In the genomic region with DNA sequence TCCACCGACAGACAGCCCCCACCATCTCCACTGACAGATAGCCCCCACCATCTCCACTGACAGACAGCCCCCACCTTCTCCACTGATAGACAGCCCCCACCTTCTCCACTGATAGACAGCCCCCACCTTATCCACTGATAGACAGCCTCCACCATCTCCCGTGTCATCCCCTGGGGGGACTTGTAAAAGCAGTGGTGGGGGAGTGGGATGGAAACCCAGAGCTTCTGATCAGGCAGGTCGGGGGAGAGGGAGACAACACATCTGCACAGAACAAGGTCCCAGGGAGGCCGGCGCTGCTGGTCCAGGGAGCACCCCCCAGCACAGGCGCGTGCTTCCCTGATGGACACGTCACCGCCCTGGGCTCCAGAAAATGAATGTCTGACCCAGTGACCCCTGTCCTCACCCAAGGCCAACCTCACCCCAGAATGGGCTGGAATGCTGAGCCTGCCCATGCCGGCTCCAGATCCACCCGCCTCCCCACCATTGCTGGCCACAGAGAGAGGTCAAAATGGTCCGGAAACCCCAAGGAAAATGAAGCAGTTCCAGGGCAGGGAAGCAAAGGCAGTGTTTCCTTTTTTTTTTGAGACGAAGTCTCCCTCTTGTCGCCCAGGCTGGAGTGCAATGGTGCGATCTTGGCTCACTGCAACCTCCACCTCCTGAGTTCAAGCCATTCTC, we compare ENCODE assay signal across 1 cellular context.
TF ChIP-seq lines count a peak whose summit lies in the region.
"Not testable (repeated sequence)": the region's sequence is repeated elsewhere in the genome, so short reads cannot be mapped to it uniquely, and the experiment has no call there.

No MANE protein-coding gene starts in this region.

TF ChIP-seq in HepG2, 621 proteins besides CTCF, POLR2A, EP300 and RAD21 (continued from another document and continues in another):
- TF ChIP-seq, protein P1, sequence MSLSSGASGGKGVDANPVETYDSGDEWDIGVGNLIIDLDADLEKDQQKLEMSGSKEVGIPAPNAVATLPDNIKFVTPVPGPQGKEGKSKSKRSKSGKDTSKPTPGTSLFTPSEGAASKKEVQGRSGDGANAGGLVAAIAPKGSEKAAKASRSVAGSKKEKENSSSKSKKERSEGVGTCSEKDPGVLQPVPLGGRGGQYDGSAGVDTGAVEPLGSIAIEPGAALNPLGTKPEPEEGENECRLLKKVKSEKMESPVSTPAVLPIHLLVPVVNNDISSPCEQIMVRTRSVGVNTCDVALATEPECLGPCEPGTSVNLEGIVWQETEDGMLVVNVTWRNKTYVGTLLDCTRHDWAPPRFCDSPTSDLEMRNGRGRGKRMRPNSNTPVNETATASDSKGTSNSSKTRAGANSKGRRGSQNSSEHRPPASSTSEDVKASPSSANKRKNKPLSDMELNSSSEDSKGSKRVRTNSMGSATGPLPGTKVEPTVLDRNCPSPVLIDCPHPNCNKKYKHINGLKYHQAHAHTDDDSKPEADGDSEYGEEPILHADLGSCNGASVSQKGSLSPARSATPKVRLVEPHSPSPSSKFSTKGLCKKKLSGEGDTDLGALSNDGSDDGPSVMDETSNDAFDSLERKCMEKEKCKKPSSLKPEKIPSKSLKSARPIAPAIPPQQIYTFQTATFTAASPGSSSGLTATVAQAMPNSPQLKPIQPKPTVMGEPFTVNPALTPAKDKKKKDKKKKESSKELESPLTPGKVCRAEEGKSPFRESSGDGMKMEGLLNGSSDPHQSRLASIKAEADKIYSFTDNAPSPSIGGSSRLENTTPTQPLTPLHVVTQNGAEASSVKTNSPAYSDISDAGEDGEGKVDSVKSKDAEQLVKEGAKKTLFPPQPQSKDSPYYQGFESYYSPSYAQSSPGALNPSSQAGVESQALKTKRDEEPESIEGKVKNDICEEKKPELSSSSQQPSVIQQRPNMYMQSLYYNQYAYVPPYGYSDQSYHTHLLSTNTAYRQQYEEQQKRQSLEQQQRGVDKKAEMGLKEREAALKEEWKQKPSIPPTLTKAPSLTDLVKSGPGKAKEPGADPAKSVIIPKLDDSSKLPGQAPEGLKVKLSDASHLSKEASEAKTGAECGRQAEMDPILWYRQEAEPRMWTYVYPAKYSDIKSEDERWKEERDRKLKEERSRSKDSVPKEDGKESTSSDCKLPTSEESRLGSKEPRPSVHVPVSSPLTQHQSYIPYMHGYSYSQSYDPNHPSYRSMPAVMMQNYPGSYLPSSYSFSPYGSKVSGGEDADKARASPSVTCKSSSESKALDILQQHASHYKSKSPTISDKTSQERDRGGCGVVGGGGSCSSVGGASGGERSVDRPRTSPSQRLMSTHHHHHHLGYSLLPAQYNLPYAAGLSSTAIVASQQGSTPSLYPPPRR (CRISPR knock-in tag; IDR thresholded peaks at IDR 0.05; ENCODE audit: borderline replicate concordance): peak; percentile 54; the same call in 1 of the 2 replicates
- TF ChIP-seq, protein P2, sequence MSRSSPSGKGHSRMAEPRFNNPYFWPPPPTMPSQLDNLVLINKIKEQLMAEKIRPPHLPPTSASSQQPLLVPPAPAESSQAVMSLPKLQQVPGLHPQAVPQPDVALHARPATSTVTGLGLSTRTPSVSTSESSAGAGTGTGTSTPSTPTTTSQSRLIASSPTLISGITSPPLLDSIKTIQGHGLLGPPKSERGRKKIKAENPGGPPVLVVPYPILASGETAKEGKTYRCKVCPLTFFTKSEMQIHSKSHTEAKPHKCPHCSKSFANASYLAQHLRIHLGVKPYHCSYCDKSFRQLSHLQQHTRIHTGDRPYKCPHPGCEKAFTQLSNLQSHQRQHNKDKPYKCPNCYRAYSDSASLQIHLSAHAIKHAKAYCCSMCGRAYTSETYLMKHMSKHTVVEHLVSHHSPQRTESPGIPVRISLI (CRISPR knock-in tag; IDR thresholded peaks at IDR 0.05; ENCODE audit: borderline replicate concordance): 0 out of 2 replicates have a peak, but pooled peaks have one; percentile 32
- TF ChIP-seq, protein P3, sequence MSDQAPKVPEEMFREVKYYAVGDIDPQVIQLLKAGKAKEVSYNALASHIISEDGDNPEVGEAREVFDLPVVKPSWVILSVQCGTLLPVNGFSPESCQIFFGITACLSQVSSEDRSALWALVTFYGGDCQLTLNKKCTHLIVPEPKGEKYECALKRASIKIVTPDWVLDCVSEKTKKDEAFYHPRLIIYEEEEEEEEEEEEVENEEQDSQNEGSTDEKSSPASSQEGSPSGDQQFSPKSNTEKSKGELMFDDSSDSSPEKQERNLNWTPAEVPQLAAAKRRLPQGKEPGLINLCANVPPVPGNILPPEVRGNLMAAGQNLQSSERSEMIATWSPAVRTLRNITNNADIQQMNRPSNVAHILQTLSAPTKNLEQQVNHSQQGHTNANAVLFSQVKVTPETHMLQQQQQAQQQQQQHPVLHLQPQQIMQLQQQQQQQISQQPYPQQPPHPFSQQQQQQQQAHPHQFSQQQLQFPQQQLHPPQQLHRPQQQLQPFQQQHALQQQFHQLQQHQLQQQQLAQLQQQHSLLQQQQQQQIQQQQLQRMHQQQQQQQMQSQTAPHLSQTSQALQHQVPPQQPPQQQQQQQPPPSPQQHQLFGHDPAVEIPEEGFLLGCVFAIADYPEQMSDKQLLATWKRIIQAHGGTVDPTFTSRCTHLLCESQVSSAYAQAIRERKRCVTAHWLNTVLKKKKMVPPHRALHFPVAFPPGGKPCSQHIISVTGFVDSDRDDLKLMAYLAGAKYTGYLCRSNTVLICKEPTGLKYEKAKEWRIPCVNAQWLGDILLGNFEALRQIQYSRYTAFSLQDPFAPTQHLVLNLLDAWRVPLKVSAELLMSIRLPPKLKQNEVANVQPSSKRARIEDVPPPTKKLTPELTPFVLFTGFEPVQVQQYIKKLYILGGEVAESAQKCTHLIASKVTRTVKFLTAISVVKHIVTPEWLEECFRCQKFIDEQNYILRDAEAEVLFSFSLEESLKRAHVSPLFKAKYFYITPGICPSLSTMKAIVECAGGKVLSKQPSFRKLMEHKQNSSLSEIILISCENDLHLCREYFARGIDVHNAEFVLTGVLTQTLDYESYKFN (CRISPR knock-in tag; conservative IDR thresholded peaks at IDR 0.05): peak; percentile 61
- TF ChIP-seq, protein P4, sequence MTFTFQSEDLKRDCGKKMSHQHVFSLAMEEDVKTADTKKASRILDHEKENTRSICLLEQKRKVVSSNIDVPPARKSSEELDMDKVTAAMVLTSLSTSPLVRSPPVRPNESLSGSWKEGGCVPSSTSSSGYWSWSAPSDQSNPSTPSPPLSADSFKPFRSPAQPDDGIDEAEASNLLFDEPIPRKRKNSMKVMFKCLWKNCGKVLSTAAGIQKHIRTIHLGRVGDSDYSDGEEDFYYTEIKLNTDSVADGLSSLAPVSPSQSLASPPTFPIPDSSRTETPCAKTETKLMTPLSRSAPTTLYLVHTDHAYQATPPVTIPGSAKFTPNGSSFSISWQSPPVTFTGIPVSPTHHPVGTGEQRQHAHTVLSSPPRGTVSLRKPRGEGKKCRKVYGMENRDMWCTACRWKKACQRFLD (CRISPR knock-in tag; IDR thresholded peaks at IDR 0.05; ENCODE audit: borderline replicate concordance): 0 out of 2 replicates have a peak, but pooled peaks have one; percentile 81
- TF ChIP-seq RXRB (CRISPR knock-in tag; IDR thresholded peaks at IDR 0.05; ENCODE audit: borderline replicate concordance): peak; percentile 87
- TF ChIP-seq, protein P5, sequence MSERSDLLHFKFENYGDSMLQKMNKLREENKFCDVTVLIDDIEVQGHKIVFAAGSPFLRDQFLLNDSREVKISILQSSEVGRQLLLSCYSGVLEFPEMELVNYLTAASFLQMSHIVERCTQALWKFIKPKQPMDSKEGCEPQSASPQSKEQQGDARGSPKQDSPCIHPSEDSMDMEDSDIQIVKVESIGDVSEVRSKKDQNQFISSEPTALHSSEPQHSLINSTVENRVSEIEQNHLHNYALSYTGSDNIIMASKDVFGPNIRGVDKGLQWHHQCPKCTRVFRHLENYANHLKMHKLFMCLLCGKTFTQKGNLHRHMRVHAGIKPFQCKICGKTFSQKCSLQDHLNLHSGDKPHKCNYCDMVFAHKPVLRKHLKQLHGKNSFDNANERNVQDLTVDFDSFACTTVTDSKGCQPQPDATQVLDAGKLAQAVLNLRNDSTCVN (CRISPR knock-in tag; IDR thresholded peaks at IDR 0.05; ENCODE audit: borderline replicate concordance): peak; percentile 95
- peak; percentile 72; the same call in 1 of the 2 replicates for TF ChIP-seq ZNF543 (CRISPR knock-in tag; IDR thresholded peaks at IDR 0.05)
- TF ChIP-seq ZSCAN25 (CRISPR knock-in tag; IDR thresholded peaks at IDR 0.05): 0 out of 2 replicates have a peak, but pooled peaks have one; percentile 24
- peak; percentile 51 for TF ChIP-seq CREB1 (IDR thresholded peaks at IDR 0.05)
- not testable (repeated sequence) for TF ChIP-seq CREB1 (CRISPR knock-in tag; IDR thresholded peaks at IDR 0.05)
- peak; percentile 57; the same call in 1 of the 2 replicates for TF ChIP-seq SAP130 (CRISPR knock-in tag; IDR thresholded peaks at IDR 0.05; ENCODE audit: low read depth)
- peak; percentile 85 for TF ChIP-seq RARA (CRISPR knock-in tag; IDR thresholded peaks at IDR 0.05)
- 0 out of 2 replicates have a peak, but pooled peaks have one; percentile 31 for TF ChIP-seq ZNF441 (CRISPR knock-in tag; IDR thresholded peaks at IDR 0.05; ENCODE audit: borderline replicate concordance)
- TF ChIP-seq TEAD3 (CRISPR knock-in tag; optimal IDR thresholded peaks at IDR 0.05; ENCODE audit: borderline replicate concordance): peak; percentile 80
- peak; percentile 46 for TF ChIP-seq SKI (IDR thresholded peaks at IDR 0.05; ENCODE audit: partially characterized antibody)
- 0 out of 2 replicates have a peak, but pooled peaks have one; percentile 34 for TF ChIP-seq DR1 (CRISPR knock-in tag; IDR thresholded peaks at IDR 0.05)
- peak; percentile 71 for TF ChIP-seq HOXA3 (CRISPR knock-in tag; IDR thresholded peaks at IDR 0.05)
- TF ChIP-seq MTA1 (CRISPR knock-in tag; IDR thresholded peaks at IDR 0.05; ENCODE audit: borderline replicate concordance): peak; percentile 17; the same call in 1 of the 2 replicates
- TF ChIP-seq, protein P6, sequence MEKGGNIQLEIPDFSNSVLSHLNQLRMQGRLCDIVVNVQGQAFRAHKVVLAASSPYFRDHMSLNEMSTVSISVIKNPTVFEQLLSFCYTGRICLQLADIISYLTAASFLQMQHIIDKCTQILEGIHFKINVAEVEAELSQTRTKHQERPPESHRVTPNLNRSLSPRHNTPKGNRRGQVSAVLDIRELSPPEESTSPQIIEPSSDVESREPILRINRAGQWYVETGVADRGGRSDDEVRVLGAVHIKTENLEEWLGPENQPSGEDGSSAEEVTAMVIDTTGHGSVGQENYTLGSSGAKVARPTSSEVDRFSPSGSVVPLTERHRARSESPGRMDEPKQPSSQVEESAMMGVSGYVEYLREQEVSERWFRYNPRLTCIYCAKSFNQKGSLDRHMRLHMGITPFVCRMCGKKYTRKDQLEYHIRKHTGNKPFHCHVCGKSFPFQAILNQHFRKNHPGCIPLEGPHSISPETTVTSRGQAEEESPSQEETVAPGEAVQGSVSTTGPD (CRISPR knock-in tag; IDR thresholded peaks at IDR 0.05): peak; percentile 71; the same call in 1 of the 2 replicates
- TF ChIP-seq, protein P7, sequence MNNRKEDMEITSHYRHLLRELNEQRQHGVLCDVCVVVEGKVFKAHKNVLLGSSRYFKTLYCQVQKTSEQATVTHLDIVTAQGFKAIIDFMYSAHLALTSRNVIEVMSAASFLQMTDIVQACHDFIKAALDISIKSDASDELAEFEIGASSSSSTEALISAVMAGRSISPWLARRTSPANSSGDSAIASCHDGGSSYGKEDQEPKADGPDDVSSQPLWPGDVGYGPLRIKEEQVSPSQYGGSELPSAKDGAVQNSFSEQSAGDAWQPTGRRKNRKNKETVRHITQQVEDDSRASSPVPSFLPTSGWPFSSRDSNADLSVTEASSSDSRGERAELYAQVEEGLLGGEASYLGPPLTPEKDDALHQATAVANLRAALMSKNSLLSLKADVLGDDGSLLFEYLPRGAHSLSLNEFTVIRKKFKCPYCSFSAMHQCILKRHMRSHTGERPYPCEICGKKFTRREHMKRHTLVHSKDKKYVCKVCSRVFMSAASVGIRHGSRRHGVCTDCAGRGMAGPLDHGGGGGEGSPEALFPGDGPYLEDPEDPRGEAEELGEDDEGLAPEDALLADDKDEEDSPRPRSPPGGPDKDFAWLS (CRISPR knock-in tag; IDR thresholded peaks at IDR 0.05; ENCODE audit: borderline replicate concordance): 0 out of 2 replicates have a peak, but pooled peaks have one; percentile 63
- TF ChIP-seq CAMTA2 (CRISPR knock-in tag; IDR thresholded peaks at IDR 0.05; ENCODE audit: borderline replicate concordance): 0 out of 2 replicates have a peak, but pooled peaks have one; percentile 38
- peak; percentile 86 for TF ChIP-seq RXRA (CRISPR knock-in tag; IDR thresholded peaks at IDR 0.05)
- peak; percentile 26; the same call in 1 of the 2 replicates for TF ChIP-seq ZZZ3 (CRISPR knock-in tag; IDR thresholded peaks at IDR 0.05; ENCODE audit: borderline replicate concordance)
